ENCODE assay signal across 19 cellular contexts in genomic region chr4:159308571-159309340, GRCh38.
DNase-seq lines count a peak whose midpoint lies in the region; ATAC-seq, FAIRE-seq and TF ChIP-seq lines count a peak whose summit lies in the region.
"Had no signal": no experiment of that assay in that cellular context is flagged by ENCODE, and none has a peak within 500 bp of the region (broad histone marks: within the 10 kb centered on the region; RNA-seq: fewer than 3 reads in every experiment).

No MANE protein-coding gene starts in this region.

- TF ChIP-seq POLR2A in right lobe of liver (IDR thresholded peaks at IDR 0.05) (no peak), HepG2 (IDR thresholded peaks at IDR 0.05; ENCODE audit: insufficient read depth in 1 of 2, low read depth in 2 of 2, low read length in 2 of 2) (no peak)

- H3K27ac Mint-ChIP-seq in T-helper 17 cell, result no peak overlapping the region
- H3K27ac Mint-ChIP-seq: activated CD4-positive, alpha-beta T cell treated with anti-CD3 and anti-CD28 coated beads, Interleukin-2, amount 10 ng/mL, durations not matched to agents 24 days and 14 days; activated T-helper 17 cell treated with anti-CD3 and anti-CD28 coated beads, Interleukin-2, amount 50 U/mL, for 72 hours; T-helper 1 cell treated with Interleukin-12 subunit alpha and Interleukin-12 subunit beta and Interleukin-4 antibody, amounts not matched to agents 30 μg/mL and 1 μg/mL, for 36 hours had no signal

- WGBS in right lobe of liver (ENCODE audit: insufficient coverage, low coverage, low lambda C conversion rate, missing lambda C conversion rate), result 66% methylated on average over 4 of the region's 4 CpGs
- over 99% methylated on average over 4 of the region's 4 CpGs for WGBS in HepG2 (ENCODE audit: low lambda C conversion rate)

- H3K27ac ChIP-seq in right lobe of liver (peak overlapping the region in 1 of 3 donors; percentile 6), HepG2 (ENCODE audit: extremely low read length, insufficient read depth, low read length) (no peak overlapping the region)
- H3K27ac ChIP-seq: neutrophil had no signal

- ATAC-seq in right lobe of liver (peak in 3 of 4 donors; percentile 27 to 48 (median 45)), HepG2 (no peak), T-helper 17 cell (no peak)
- ATAC-seq: activated T-helper 17 cell treated with anti-CD3 and anti-CD28 coated beads, Interleukin-2, amount 50 U/mL, for 72 hours had no signal

- POLR2A ChIA-PET in HepG2 (lab: Yijun Ruan, JAX), result no interaction called here

- H3K36me3 Mint-ChIP-seq in T-helper 17 cell (ENCODE audit: low read depth), result peaks cover 7% of the 10 kb centered on the region

- TF ChIP-seq CTCF in right lobe of liver (IDR thresholded peaks at IDR 0.05), result no peak
- TF ChIP-seq CTCF in HepG2 (CRISPR knock-in tag; IDR thresholded peaks at IDR 0.05), result no peak
- TF ChIP-seq CTCF in astrocyte of the spinal cord (IDR thresholded peaks at IDR 0.05; ENCODE audit: low read depth, low read length), result no peak

- H3K4me1 ChIP-seq in right lobe of liver (peaks cover 0 to 8% (median 1%) of the 10 kb centered on the region in 4 donors), HepG2 (ENCODE audit: insufficient read depth, low read length) (no peaks in the 10 kb centered on the region)

- TF ChIP-seq EP300 in HepG2 (IDR thresholded peaks at IDR 0.05; ENCODE audit: low read depth in 2 of 2, low read length in 2 of 2) (no peak), HepG2 (CRISPR knock-in tag; IDR thresholded peaks at IDR 0.05; ENCODE audit: borderline replicate concordance) (no peak)

- BruUV-seq in HepG2 (replicated peaks; lab: Mats Ljungman, UMichigan), result no TSS peak

- H3K27me3 ChIP-seq in right lobe of liver (no peaks in the 10 kb centered on the region), HepG2 (ENCODE audit: control insufficient read depth in 1 of 2, insufficient read depth in 2 of 2, low read length in 2 of 2) (no peaks in the 10 kb centered on the region)
- H3K27me3 ChIP-seq: neutrophil had no signal

- H3K36me3 ChIP-seq in right lobe of liver (no peaks in the 10 kb centered on the region), HepG2 (replicated peaks in 1 of 2; ENCODE audit: control insufficient read depth in 1 of 2, insufficient read depth in 2 of 2, low read length in 2 of 2) (no peaks in the 10 kb centered on the region)
- H3K36me3 ChIP-seq: neutrophil had no signal

- DNase-seq in right lobe of liver (no peak), HepG2 (ENCODE audit: low spot score) (no peak), astrocyte of the spinal cord (ENCODE audit: low read depth, low spot score) (peak; percentile 69), islet precursor cell (peak; percentile 47), T-helper 17 cell (no peak), ureter (ENCODE audit: low spot score) (no peak), NCI-H82 treated with DMSO at 0.1 percent for 48 hours (lab: John Stamatoyannopoulos, UW; ENCODE audit: unreplicated experiment) (no peak), urothelium cell line (ENCODE audit: low spot score) (no peak)
- DNase-seq: activated CD4-positive, alpha-beta T cell treated with anti-CD3 and anti-CD28 coated beads, Interleukin-2, amount 10 ng/mL, durations not matched to agents 24 days and 14 days; AML-193; central memory CD4-positive, alpha-beta T cell; GOT3; kidney; NCI-H2029 treated with DMSO at 0.1 percent for 48 hours; stimulated activated CD4-positive, alpha-beta T cell treated with anti-CD3 and anti-CD28 coated beads, Interleukin-15, amount 100 ng/mL, for 24 hours; stimulated activated CD8-positive, alpha-beta memory T cell treated with anti-CD3 and anti-CD28 coated beads, Interleukin-4, amount 100 ng/mL, for 48 hours had no signal

- no peak overlapping the region for H3K9ac ChIP-seq in HepG2 (ENCODE audit: insufficient read depth, low read depth, low read length)

- no peak for TF ChIP-seq RAD21 in HepG2 (CRISPR knock-in tag; IDR thresholded peaks at IDR 0.05)

- H3K4me2 ChIP-seq in HepG2 (ENCODE audit: low read depth, low read length), result no peak overlapping the region

- H3K79me2 ChIP-seq in HepG2 (ENCODE audit: insufficient read depth, low read length), result no peaks in the 10 kb centered on the region

- no peak overlapping the region for H2AFZ ChIP-seq in HepG2 (ENCODE audit: low read length)

- CTCF ChIA-PET in HepG2 (lab: Yijun Ruan, JAX; ENCODE audit: low intra/inter-chr PET ratio, low total read pairs), result no interaction called here

- in situ Hi-C loops in HepG2 (cut with HindIII; ENCODE audit: extremely low pct_ligation_motif_present, low pct_unique_long_range_greater_than_20kb), result no loop called here
- in situ Hi-C loops in astrocyte of the spinal cord (cut with HindIII; ENCODE audit: low sequenced_read_pairs), result no loop called here

- intact Hi-C loops in right lobe of liver (cut with DNase I) (no loop called here), HepG2 (cut with micrococcal nuclease; ENCODE audit: unreplicated experiment) (no loop called here)

- FAIRE-seq in HepG2 (lab: Jason Lieb, UNC) (no peak), urothelium cell line (lab: Jason Lieb, UNC) (no peak)
- FAIRE-seq: kidney had no signal

- H3K4me1 Mint-ChIP-seq in T-helper 17 cell, result peaks cover 11% of the 10 kb centered on the region
- H3K4me1 Mint-ChIP-seq: activated CD4-positive, alpha-beta T cell treated with anti-CD3 and anti-CD28 coated beads, Interleukin-2, amount 10 ng/mL, durations not matched to agents 24 days and 14 days had no signal

- no peaks in the 10 kb centered on the region for H4K20me1 ChIP-seq in HepG2 (ENCODE audit: insufficient read depth, low read length)

- no peak overlapping the region for H3K4me3 ChIP-seq in right lobe of liver
- no peak overlapping the region for H3K4me3 ChIP-seq in HepG2 (replicated peaks in 1 of 3; ENCODE audit: insufficient read depth in 1 of 3, low read depth in 2 of 3, low read length in 3 of 3)
- no peak overlapping the region for H3K4me3 ChIP-seq in astrocyte of the spinal cord (ENCODE audit: low read depth, low read length)

- no peaks in the 10 kb centered on the region for H3K27me3 Mint-ChIP-seq in T-helper 17 cell
- H3K27me3 Mint-ChIP-seq: activated CD4-positive, alpha-beta T cell treated with anti-CD3 and anti-CD28 coated beads, Interleukin-2, amount 10 ng/mL, durations not matched to agents 24 days and 14 days; activated T-helper 17 cell treated with anti-CD3 and anti-CD28 coated beads, Interleukin-2, amount 50 U/mL, for 72 hours had no signal

- H3K4me3 Mint-ChIP-seq in T-helper 17 cell, result no peak overlapping the region
- H3K4me3 Mint-ChIP-seq: activated CD4-positive, alpha-beta T cell treated with anti-CD3 and anti-CD28 coated beads, Interleukin-2, amount 10 ng/mL, durations not matched to agents 24 days and 14 days; activated T-helper 17 cell treated with anti-CD3 and anti-CD28 coated beads, Interleukin-2, amount 50 U/mL, for 72 hours; T-helper 1 cell treated with Interleukin-12 subunit alpha and Interleukin-12 subunit beta and Interleukin-4 antibody, amounts not matched to agents 30 μg/mL and 1 μg/mL, for 36 hours had no signal

- no peaks in the 10 kb centered on the region for H3K9me3 ChIP-seq in right lobe of liver
- H3K9me3 ChIP-seq in HepG2 (ENCODE audit: low read length), result no peaks in the 10 kb centered on the region
- no peaks in the 10 kb centered on the region for H3K9me3 ChIP-seq in T-helper 17 cell (ENCODE audit: control insufficient read depth, low read length, poor library complexity, severe bottlenecking)
- H3K9me3 ChIP-seq: neutrophil had no signal

TF ChIP-seq in HepG2, 621 proteins besides CTCF, POLR2A, EP300 and RAD21 (continues in another document):
- TF ChIP-seq ATF7-NPFF (CRISPR knock-in tag; IDR thresholded peaks at IDR 0.05; ENCODE audit: low read depth) (no peak), ETV6 (CRISPR knock-in tag; conservative IDR thresholded peaks at IDR 0.05) (no peak), REST (IDR thresholded peaks at IDR 0.05; ENCODE audit: borderline replicate concordance in 1 of 2, low read depth in 1 of 2, low read length in 2 of 2) (no peak), ZNF629 (CRISPR knock-in tag; conservative IDR thresholded peaks at IDR 0.05) (no peak), MLLT10 (CRISPR knock-in tag; IDR thresholded peaks at IDR 0.05) (no peak), IKZF1 (IDR thresholded peaks at IDR 0.05) (no peak), HDAC2 (CRISPR knock-in tag; IDR thresholded peaks at IDR 0.05) (no peak)

Comparison
In these comparisons a context has a peak if more than half of its experiments do, and no peak if none do; other contexts are left out.
1. ATAC-seq: peak in right lobe of liver (3 of 4); none in HepG2 (single experiment) and T-helper 17 cell (single experiment).
2. DNase-seq: peak in astrocyte of the spinal cord (single experiment) and islet precursor cell (single experiment); none in right lobe of liver (0 of 3), HepG2 (single experiment), T-helper 17 cell (0 of 3), ureter (single experiment), NCI-H82 treated with DMSO at 0.1 percent for 48 hours (single experiment) and urothelium cell line (single experiment).